7 cellular contexts compared by ENCODE assay signal in genomic region chr4:109622581-109622980, GRCh38.
"Had no signal": no experiment of that assay in that cellular context is flagged by ENCODE, and none has a peak within 500 bp of the region (broad histone marks: within the 10 kb centered on the region; RNA-seq: fewer than 3 reads in every experiment).

No MANE protein-coding gene starts in this region.

- H3K4me3 ChIP-seq: GM23338, HAP-1 had no signal

- FAIRE-seq: HepG2 had no signal

- H3K27ac ChIP-seq: HL-60 had no signal

- H3K9me3 ChIP-seq: HAP-1 had no signal

- H2AFZ ChIP-seq: GM23338 had no signal

- ATAC-seq: GM23338, HCT116, HepG2 had no signal

- H3K4me1 ChIP-seq: HAP-1 had no signal

- DNase-seq: H7, HFFc6 had no signal

- H3K36me3 ChIP-seq: HAP-1 had no signal

- H3K4me2 ChIP-seq: GM23338 had no signal
